ENCODE assay signal across 23 cellular contexts in genomic region chr1:177329871-177330270, GRCh38.
"Had no signal": no experiment of that assay in that cellular context is flagged by ENCODE, and none has a peak within 500 bp of the region (broad histone marks: within the 10 kb centered on the region; RNA-seq: fewer than 3 reads in every experiment).

No MANE protein-coding gene starts in this region.

- DNase-seq: hippocampal formation; kidney glomerular epithelial cell; left cardiac atrium; left lung; lower lobe of right lung; mammary epithelial cell; mesenchymal stem cell; naive B cell; natural killer cell; ovary; retina; right cardiac atrium; small intestine; spleen; stimulated activated CD4-positive, alpha-beta T cell treated with anti-CD3 and anti-CD28 coated beads, Interleukin-4, amount 100 ng/mL, for 24 hours; stimulated activated naive CD4-positive, alpha-beta T cell; tibial artery; trophoblast cell; upper lobe of right lung had no signal

- H3K4me3 ChIP-seq: left lung, lower lobe of right lung, ovary, spleen, suprapubic skin, thoracic aorta, tibial artery, upper lobe of right lung had no signal

- FAIRE-seq: keratinocyte, small intestine, urothelium cell line had no signal
